In genomic region chr2:173153486-173153885, GRCh38 we compare ENCODE assay signal across 18 cellular contexts.
A peak's percentile ranks its signal among the peaks of the same experiment; 100 is the strongest.
DNase-seq lines count a peak whose midpoint lies in the region; ATAC-seq and TF ChIP-seq lines count a peak whose summit lies in the region.
"Had no signal": no experiment of that assay in that cellular context is flagged by ENCODE, and none has a peak within 500 bp of the region (broad histone marks: within the 10 kb centered on the region; RNA-seq: fewer than 3 reads in every experiment).

No MANE protein-coding gene starts in this region.

- no peak overlapping the region for H3K4me3 Mint-ChIP-seq in CD8-positive, alpha-beta T cell
- H3K4me3 Mint-ChIP-seq: CD8-positive, alpha-beta memory T cell; H9 had no signal

- H3K27ac Mint-ChIP-seq in CD8-positive, alpha-beta T cell: no peak overlapping the region
- H3K27ac Mint-ChIP-seq: H9 had no signal

- no peak overlapping the region for H2AFZ ChIP-seq in HCT116 (ENCODE audit: low read depth, low read length, poor library complexity, severe bottlenecking)

- RAD21 ChIA-PET in HCT116 (lab: Charles Lee; ENCODE audit: low non-redundant PET in 1 of 2, low total read pairs in 2 of 2, uncharacterized antibody in 2 of 2, unreplicated experiment in 2 of 2): no interaction called here

- H3K27me3 Mint-ChIP-seq in CD8-positive, alpha-beta T cell (ENCODE audit: low read depth): no peaks in the 10 kb centered on the region
- H3K27me3 Mint-ChIP-seq: CD8-positive, alpha-beta memory T cell had no signal

- WGBS in psoas muscle, 3 donors: 95 to 100% (median 96%) methylated on average over 1 of the region's 1 CpG

- POLR2A ChIA-PET in HCT116 (lab: Charles Lee): no interaction called here
- POLR2A ChIA-PET in CD8-positive, alpha-beta T cell (lab: Charles Lee): no interaction called here

- peaks cover 7% of the 10 kb centered on the region; the same call in 1 of the 2 replicates for H3K79me2 ChIP-seq in HCT116 (ENCODE audit: insufficient read depth, low read length)

- peaks cover 3% of the 10 kb centered on the region for H3K9me3 Mint-ChIP-seq in CD8-positive, alpha-beta T cell
- H3K9me3 Mint-ChIP-seq: CD8-positive, alpha-beta memory T cell had no signal

- H3K9me2 ChIP-seq in HCT116 (ENCODE audit: insufficient read depth): no peaks in the 10 kb centered on the region

- H3K36me3 Mint-ChIP-seq in CD8-positive, alpha-beta T cell: no peaks in the 10 kb centered on the region
- H3K36me3 Mint-ChIP-seq: CD8-positive, alpha-beta memory T cell had no signal

- H3K27ac ChIP-seq in HCT116 (ENCODE audit: low read depth, low read length) (no peak overlapping the region), RWPE2 (ENCODE audit: poor library complexity, severe bottlenecking) (peak overlapping the region; percentile 98), psoas muscle (peak overlapping the region; percentile 87)
- H3K27ac ChIP-seq in CD8-positive, alpha-beta T cell (ENCODE audit: low read depth, low read length): no peak overlapping the region

- TF ChIP-seq RAD21 in HCT116 (IDR thresholded peaks at IDR 0.05; ENCODE audit: low read depth): no peak

- ATAC-seq in HCT116 (no peak), RWPE2 (ENCODE audit: low read depth) (peak; percentile 2; the same call in 1 of the 3 replicates), esophagus mucosa (peak; percentile 40), psoas muscle (no peak), HG02759 (IDR thresholded peaks at IDR 0.05; ENCODE audit: unreplicated experiment) (no peak), HG02610 (IDR thresholded peaks at IDR 0.05; ENCODE audit: unreplicated experiment) (no peak)
- no peak for ATAC-seq in CD8-positive, alpha-beta T cell

- TF ChIP-seq CTCF in HCT116 (IDR thresholded peaks at IDR 0.05 in 2 of 3, conservative IDR thresholded peaks at IDR 0.05 in 1 of 3; ENCODE audit: borderline replicate concordance in 1 of 3, insufficient read depth in 1 of 3, low read depth in 2 of 3, low read length in 2 of 3) (no peak), RWPE2 (IDR thresholded peaks at IDR 0.05; ENCODE audit: poor library complexity, severe bottlenecking) (no peak), psoas muscle (IDR thresholded peaks at IDR 0.05) (no peak)
- TF ChIP-seq CTCF in CD8-positive, alpha-beta T cell (IDR thresholded peaks at IDR 0.05): no peak

- intact Hi-C loops in HCT116 (cut with micrococcal nuclease): no loop called here
- intact Hi-C loops in psoas muscle (cut with DNase I): loop anchor here (5.0 to 10.0 kb wide), 2 partner anchors 49 to 61 kb away; no protein-coding TSS in a partner anchor
- intact Hi-C loops in CD8-positive, alpha-beta T cell (cut with DNase I, micrococcal nuclease): no loop called here

- H4K20me1 ChIP-seq in HCT116 (ENCODE audit: insufficient read depth): no peaks in the 10 kb centered on the region
- H4K20me1 ChIP-seq: BLaER1 treated with 17β-estradiol and CSF1 and Interleukin-3, amounts not matched to agents 10 nM and 100 nM had no signal

- H3K4me1 ChIP-seq in HCT116 (ENCODE audit: control insufficient read depth in 1 of 2, insufficient read depth in 2 of 2, low read length in 2 of 2) (peaks cover 3 to 47% of the 10 kb centered on the region in 2 experiments; a peak in 3 of 4 replicates), RWPE2 (ENCODE audit: insufficient read depth, poor library complexity, severe bottlenecking) (peaks cover 53% of the 10 kb centered on the region), psoas muscle (peaks cover 70% of the 10 kb centered on the region)
- H3K4me1 ChIP-seq in CD8-positive, alpha-beta T cell (ENCODE audit: insufficient read depth, low read length): no peaks in the 10 kb centered on the region

- no peaks in the 10 kb centered on the region for H3K27me3 ChIP-seq in HCT116 (ENCODE audit: insufficient read depth, low read length)
- no peaks in the 10 kb centered on the region for H3K27me3 ChIP-seq in RWPE2 (ENCODE audit: insufficient read depth, poor library complexity, severe bottlenecking)
- H3K27me3 ChIP-seq in psoas muscle (ENCODE audit: insufficient read depth in 3 of 3, low read length in 2 of 3): no peaks in the 10 kb centered on the region
- no peaks in the 10 kb centered on the region for H3K27me3 ChIP-seq in CD8-positive, alpha-beta T cell (ENCODE audit: insufficient read depth, low read length)
- H3K27me3 ChIP-seq: BLaER1 treated with 17β-estradiol and CSF1 and Interleukin-3, amounts not matched to agents 10 nM and 100 nM had no signal

- CTCF ChIA-PET in HCT116 (lab: Charles Lee): no interaction called here
- CTCF ChIA-PET in CD8-positive, alpha-beta T cell (lab: Charles Lee): no interaction called here

- H3K4me1 Mint-ChIP-seq in CD8-positive, alpha-beta T cell (ENCODE audit: low read depth): peaks cover 8% of the 10 kb centered on the region

- no peak overlapping the region for H3K4me3 ChIP-seq in HCT116 (replicated peaks in 1 of 2; ENCODE audit: low read depth in 1 of 2, low read length in 2 of 2)
- H3K4me3 ChIP-seq in RWPE2 (ENCODE audit: severe bottlenecking): no peak overlapping the region
- no peak overlapping the region for H3K4me3 ChIP-seq in psoas muscle
- no peak overlapping the region for H3K4me3 ChIP-seq in CD8-positive, alpha-beta T cell (ENCODE audit: low read depth, low read length)
- H3K4me3 ChIP-seq: BLaER1 treated with 17β-estradiol and CSF1 and Interleukin-3, amounts not matched to agents 10 nM and 100 nM had no signal

- peak overlapping the region; percentile 10; the same call in 1 of the 2 replicates for H3K4me2 ChIP-seq in HCT116 (ENCODE audit: low read length)

- BruUV-seq in HCT116 (replicated peaks; lab: Mats Ljungman, UMichigan): no TSS peak

- H3K9me3 ChIP-seq in HCT116 (ENCODE audit: control insufficient read depth in 1 of 2, insufficient read depth in 1 of 2, low read depth in 1 of 2, low read length in 2 of 2) (no peaks in the 10 kb centered on the region), RWPE2 (ENCODE audit: severe bottlenecking) (no peaks in the 10 kb centered on the region), psoas muscle (no peaks in the 10 kb centered on the region)
- no peaks in the 10 kb centered on the region for H3K9me3 ChIP-seq in CD8-positive, alpha-beta T cell (ENCODE audit: low read length)

- DNase-seq in HCT116 (ENCODE audit: low read depth, low spot score): no peak
- no peak for DNase-seq in RWPE2 (ENCODE audit: low spot score)
- DNase-seq in psoas muscle: no peak
- no peak for DNase-seq in CD8-positive, alpha-beta T cell
- DNase-seq: CD8-positive, alpha-beta memory T cell; DMS53; EL; H9; KBM-7; MV-4-11; NCI-H187; NCI-H226; NCI-H524; NCI-H82 had no signal

- no peak for TF ChIP-seq POLR2A in HCT116 (IDR thresholded peaks at IDR 0.05; ENCODE audit: borderline replicate concordance, extremely low read depth, insufficient read depth, insufficient read length)

- H3K9ac ChIP-seq in HCT116 (ENCODE audit: low read length): no peak overlapping the region
- H3K9ac ChIP-seq: BLaER1 treated with 17β-estradiol and CSF1 and Interleukin-3, amounts not matched to agents 10 nM and 100 nM had no signal

- no peaks in the 10 kb centered on the region for H3K36me3 ChIP-seq in HCT116 (ENCODE audit: control insufficient read depth in 1 of 2, insufficient read depth in 2 of 2, low read length in 2 of 2)
- H3K36me3 ChIP-seq in RWPE2 (ENCODE audit: low read depth): no peaks in the 10 kb centered on the region; the same call in 1 of the 2 replicates
- peaks cover 0 to 6% of the 10 kb centered on the region in 2 donors for H3K36me3 ChIP-seq in psoas muscle (ENCODE audit: insufficient read depth in 1 of 2, low read depth in 1 of 2)
- H3K36me3 ChIP-seq in CD8-positive, alpha-beta T cell (ENCODE audit: insufficient read depth, low read length): no peaks in the 10 kb centered on the region

TF ChIP-seq in HCT116, 20 proteins besides CTCF, POLR2A, EP300 and RAD21:
- TF ChIP-seq JUND (IDR thresholded peaks at IDR 0.05): no peak
- TF ChIP-seq CBX3 (IDR thresholded peaks at IDR 0.05; ENCODE audit: low read depth): no peak
- TF ChIP-seq SP1 (IDR thresholded peaks at IDR 0.05; ENCODE audit: low read depth): no peak
- TF ChIP-seq SRF (IDR thresholded peaks at IDR 0.05; ENCODE audit: low read depth): no peak
- no peak for TF ChIP-seq SIN3A (IDR thresholded peaks at IDR 0.05; ENCODE audit: low read depth)
- TF ChIP-seq EZH2 (IDR thresholded peaks at IDR 0.05): no peak
- no peak for TF ChIP-seq ATF3 (IDR thresholded peaks at IDR 0.05)
- no peak for TF ChIP-seq POLR2AphosphoS5 (IDR thresholded peaks at IDR 0.05; ENCODE audit: low read depth, low read length)
- TF ChIP-seq MAX (IDR thresholded peaks at IDR 0.05): no peak
- TF ChIP-seq ZFX (IDR thresholded peaks at IDR 0.05): no peak
- TF ChIP-seq FOSL1 (IDR thresholded peaks at IDR 0.05; ENCODE audit: low read depth): no peak
- TF ChIP-seq EZH2phosphoT487 (IDR thresholded peaks at IDR 0.05; ENCODE audit: borderline replicate concordance): no peak
- TF ChIP-seq ZNF274 (IDR thresholded peaks at IDR 0.05; ENCODE audit: low read depth, low read length): no peak

Comparison
In these comparisons a context has a peak if more than half of its experiments do, and no peak if none do; other contexts are left out.
1. ATAC-seq: peak in RWPE2 (single experiment) and esophagus mucosa (single experiment); none in HCT116 (single experiment), psoas muscle (0 of 4), HG02759 (single experiment), HG02610 (single experiment) and CD8-positive, alpha-beta T cell (single experiment).
2. H3K27ac ChIP-seq: peak in RWPE2 (single experiment) and psoas muscle (single experiment); none in HCT116 (single experiment) and CD8-positive, alpha-beta T cell (single experiment).
3. intact Hi-C loops: an anchor here in psoas muscle (5.0 to 10.0 kb wide); none called in HCT116 and CD8-positive, alpha-beta T cell.